Comparison of ENCODE assay signal across 8 cellular contexts in genomic region chr6:14211596-14211961, GRCh38.
A peak's percentile ranks its signal among the peaks of the same experiment; 100 is the strongest.
DNase-seq lines count a peak whose midpoint lies in the region; ATAC-seq, FAIRE-seq and TF ChIP-seq lines count a peak whose summit lies in the region.

No MANE protein-coding gene starts in this region.

- no peak for TF ChIP-seq CTCF in coronary artery (IDR thresholded peaks at IDR 0.05)
- no peak for TF ChIP-seq CTCF in HepG2 (CRISPR knock-in tag; IDR thresholded peaks at IDR 0.05)

- H3K4me1 Mint-ChIP-seq in stimulated activated naive CD8-positive, alpha-beta T cell treated with anti-CD3 and anti-CD28 coated beads, Interleukin-15, amount 100 ng/mL, for 72 hours: peaks cover 23% of the 10 kb centered on the region

- TF ChIP-seq EP300 in HepG2 (IDR thresholded peaks at IDR 0.05; ENCODE audit: low read depth in 2 of 2, low read length in 2 of 2) (no peak), HepG2 (CRISPR knock-in tag; IDR thresholded peaks at IDR 0.05; ENCODE audit: borderline replicate concordance) (no peak)

- H4K20me1 ChIP-seq in HepG2 (ENCODE audit: insufficient read depth, low read length): no peaks in the 10 kb centered on the region

- intact Hi-C loops in HepG2 (cut with micrococcal nuclease; ENCODE audit: unreplicated experiment): loop anchor here (1.0 to 10.0 kb wide), 4 partner anchors 299 to 1281 kb away; partner anchors contain the start of gene JARID2

- POLR2A ChIA-PET in HepG2 (lab: Yijun Ruan, JAX): no interaction called here

- H3K4me1 ChIP-seq in HAP-1: peaks cover 8% of the 10 kb centered on the region
- peaks cover 31% of the 10 kb centered on the region for H3K4me1 ChIP-seq in HepG2 (ENCODE audit: insufficient read depth, low read length)

- H3K36me3 ChIP-seq in HAP-1 (replicated peaks) (no peaks in the 10 kb centered on the region), HepG2 (replicated peaks in 1 of 2; ENCODE audit: control insufficient read depth in 1 of 2, insufficient read depth in 2 of 2, low read length in 2 of 2) (no peaks in the 10 kb centered on the region)

- no peak for TF ChIP-seq POLR2A in HepG2 (IDR thresholded peaks at IDR 0.05; ENCODE audit: insufficient read depth in 1 of 2, low read depth in 2 of 2, low read length in 2 of 2)

- H3K27ac ChIP-seq in coronary artery: peak overlapping the region; percentile 22 to 71
- no peak overlapping the region for H3K27ac ChIP-seq in HepG2 (ENCODE audit: extremely low read length, insufficient read depth, low read length)

- WGBS in HepG2 (ENCODE audit: low lambda C conversion rate): 2% methylated on average over 11 of the region's 19 CpGs

- H3K9me3 ChIP-seq in HAP-1: no peaks in the 10 kb centered on the region
- no peaks in the 10 kb centered on the region for H3K9me3 ChIP-seq in HepG2 (ENCODE audit: low read length)

- H3K4me3 ChIP-seq in HAP-1: peak overlapping the region; percentile 33
- H3K4me3 ChIP-seq in coronary artery: peak overlapping the region; percentile 78
- H3K4me3 ChIP-seq in HepG2 (replicated peaks in 1 of 3; ENCODE audit: insufficient read depth in 1 of 3, low read depth in 2 of 3, low read length in 3 of 3): peak overlapping the region; percentile 52 to 80 (median 54); a peak in 5 of 6 replicates

- H3K9ac ChIP-seq in HepG2 (ENCODE audit: insufficient read depth, low read depth, low read length): peak overlapping the region; percentile 46; the same call in 1 of the 2 replicates

- H3K9me3 Mint-ChIP-seq in stimulated activated naive CD8-positive, alpha-beta T cell treated with anti-CD3 and anti-CD28 coated beads, Interleukin-15, amount 100 ng/mL, for 72 hours: no peaks in the 10 kb centered on the region

- H3K4me2 ChIP-seq in HepG2 (ENCODE audit: low read depth, low read length): peak overlapping the region; percentile 98

- H3K27ac Mint-ChIP-seq in stimulated activated naive CD8-positive, alpha-beta T cell treated with anti-CD3 and anti-CD28 coated beads, Interleukin-15, amount 100 ng/mL, for 72 hours: peak overlapping the region; percentile 41 to 83

- TF ChIP-seq RAD21 in HepG2 (CRISPR knock-in tag; IDR thresholded peaks at IDR 0.05): no peak

- no peaks in the 10 kb centered on the region for H3K79me2 ChIP-seq in HepG2 (ENCODE audit: insufficient read depth, low read length)

- FAIRE-seq in HepG2 (lab: Jason Lieb, UNC): no peak

- BruUV-seq in HepG2 (replicated peaks; lab: Mats Ljungman, UMichigan): no TSS peak

- H3K4me3 Mint-ChIP-seq in stimulated activated naive CD8-positive, alpha-beta T cell treated with anti-CD3 and anti-CD28 coated beads, Interleukin-15, amount 100 ng/mL, for 72 hours: peak overlapping the region; percentile 83 to 84

- H3K27me3 Mint-ChIP-seq in stimulated activated naive CD8-positive, alpha-beta T cell treated with anti-CD3 and anti-CD28 coated beads, Interleukin-15, amount 100 ng/mL, for 72 hours: no peaks in the 10 kb centered on the region

- DNase-seq in D341Med (ENCODE audit: low spot score): peak; percentile 48
- peak; percentile 3 to 35 for DNase-seq in HAP-1 (ENCODE audit: low spot score in 2 of 2)
- DNase-seq in RPMI8226: peak; percentile 54
- no peak for DNase-seq in coronary artery (ENCODE audit: low spot score)
- DNase-seq in HepG2 (ENCODE audit: low spot score): peak; percentile 12
- DNase-seq in stimulated activated naive CD8-positive, alpha-beta T cell treated with anti-CD3 and anti-CD28 coated beads, Interleukin-15, amount 100 ng/mL, for 72 hours: no peak
- DNase-seq in SW480 (ENCODE audit: low spot score): no peak

- CTCF ChIA-PET in HepG2 (lab: Yijun Ruan, JAX; ENCODE audit: low intra/inter-chr PET ratio, low total read pairs): interaction anchor here (0.7 to 2.0 kb wide), 4 partner anchors 298 to 1412 kb away, joined by 3 to 7 read pairs (median 4); no protein-coding TSS in a partner anchor

- in situ Hi-C loops in HAP-1 (cut with MboI; ENCODE audit: low sequenced_read_pairs) (loop anchor here (10.0 to 25.0 kb wide), 3 partner anchors 1173 to 1401 kb away; no protein-coding TSS in a partner anchor), HepG2 (cut with HindIII; ENCODE audit: extremely low pct_ligation_motif_present, low pct_unique_long_range_greater_than_20kb) (loop anchor here (10.0 to 25.0 kb wide), 4 partner anchors 1026 to 1401 kb away; partner anchors contain the start of gene JARID2)

- ATAC-seq in HepG2 (peak; percentile 48), GM21367 (IDR thresholded peaks at IDR 0.05; ENCODE audit: unreplicated experiment) (no peak)
- peak; percentile 24 for ATAC-seq in stimulated activated naive CD8-positive, alpha-beta T cell treated with anti-CD3 and anti-CD28 coated beads, Interleukin-15, amount 100 ng/mL, for 72 hours

- no peak overlapping the region for H2AFZ ChIP-seq in HepG2 (ENCODE audit: low read length)

- no peaks in the 10 kb centered on the region for H3K27me3 ChIP-seq in HAP-1 (ENCODE audit: low read depth)
- peaks cover 0 to 21% of the 10 kb centered on the region in 2 experiments; a peak in 3 of 5 replicates for H3K27me3 ChIP-seq in HepG2 (ENCODE audit: control insufficient read depth in 1 of 2, insufficient read depth in 2 of 2, low read length in 2 of 2)

TF ChIP-seq in HepG2, 621 proteins besides CTCF, POLR2A, EP300 and RAD21 (continues in another document):
- TF ChIP-seq ZNF33B (CRISPR knock-in tag; IDR thresholded peaks at IDR 0.05) (0 out of 2 replicates have a peak, but pooled peaks have one; percentile 2), PLSCR1 (CRISPR knock-in tag; IDR thresholded peaks at IDR 0.05; ENCODE audit: borderline replicate concordance) (0 out of 2 replicates have a peak, but pooled peaks have one; percentile 17), NRL (CRISPR knock-in tag; IDR thresholded peaks at IDR 0.05; ENCODE audit: borderline replicate concordance) (0 out of 2 replicates have a peak, but pooled peaks have one; percentile 52), SIX4 (CRISPR knock-in tag; IDR thresholded peaks at IDR 0.05) (no peak), PTBP1 (IDR thresholded peaks at IDR 0.05; ENCODE audit: low read depth, low read length, poor library complexity, severe bottlenecking) (no peak), HOXA5 (CRISPR knock-in tag; IDR thresholded peaks at IDR 0.05) (peak; percentile 54; the same call in 1 of the 2 replicates), SATB2 (CRISPR knock-in tag; IDR thresholded peaks at IDR 0.05) (0 out of 2 replicates have a peak, but pooled peaks have one; percentile 11), ZNF12 (CRISPR knock-in tag; IDR thresholded peaks at IDR 0.05) (0 out of 2 replicates have a peak, but pooled peaks have one; percentile 11), GTF2F1 (IDR thresholded peaks at IDR 0.05; ENCODE audit: low read length) (no peak), RNF219 (CRISPR knock-in tag; IDR thresholded peaks at IDR 0.05) (0 out of 2 replicates have a peak, but pooled peaks have one; percentile 30), ZNF280B (CRISPR knock-in tag; IDR thresholded peaks at IDR 0.05; ENCODE audit: borderline replicate concordance) (0 out of 2 replicates have a peak, but pooled peaks have one; percentile 40), ZMYM4 (CRISPR knock-in tag; IDR thresholded peaks at IDR 0.05) (no peak), NFKB2 (CRISPR knock-in tag; IDR thresholded peaks at IDR 0.05; ENCODE audit: borderline replicate concordance) (0 out of 2 replicates have a peak, but pooled peaks have one; percentile 32), ZNF816 (CRISPR knock-in tag; IDR thresholded peaks at IDR 0.05; ENCODE audit: borderline replicate concordance) (0 out of 2 replicates have a peak, but pooled peaks have one; percentile 1), HOXD1 (CRISPR knock-in tag; IDR thresholded peaks at IDR 0.05) (no peak), ZNF737 (CRISPR knock-in tag; IDR thresholded peaks at IDR 0.05; ENCODE audit: borderline replicate concordance) (no peak), ZNF232 (CRISPR knock-in tag; IDR thresholded peaks at IDR 0.05; ENCODE audit: borderline replicate concordance) (peak; percentile 38; the same call in 1 of the 2 replicates)

Comparison
In these comparisons a context has a peak if more than half of its experiments do, and no peak if none do; other contexts are left out.
1. DNase-seq: peak in D341Med (single experiment), HAP-1 (2 of 2), RPMI8226 (single experiment) and HepG2 (single experiment); none in coronary artery (single experiment), stimulated activated naive CD8-positive, alpha-beta T cell treated with anti-CD3 and anti-CD28 coated beads, Interleukin-15, amount 100 ng/mL, for 72 hours (0 of 2) and SW480 (single experiment).
2. Peak in every context shown above with its lines, with median percentiles within 50 percentile points of each other: H3K4me3 ChIP-seq.